In the genomic region with DNA sequence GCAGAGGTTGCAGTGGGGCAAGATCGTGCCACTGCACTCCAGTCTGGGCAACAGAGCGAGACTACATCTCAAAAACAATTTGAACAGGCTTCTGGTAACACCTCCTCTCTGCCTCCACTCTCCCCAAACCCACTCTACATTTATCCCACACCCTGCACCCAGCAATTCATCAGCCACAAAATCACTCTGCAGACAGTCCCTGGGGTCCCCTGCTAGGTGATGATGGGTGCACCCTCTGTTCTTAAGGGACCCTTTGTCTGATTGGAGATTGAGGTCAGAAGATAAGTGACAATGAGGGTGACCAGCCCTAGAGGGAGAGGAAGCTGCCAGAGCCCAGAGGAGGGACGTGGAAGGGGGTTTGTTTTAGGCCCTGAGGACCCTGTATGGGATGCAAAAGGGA, we compare ENCODE assay signal across 2 cellular contexts.
TF ChIP-seq lines count a peak whose summit lies in the region.

No MANE protein-coding gene starts in this region.

TF ChIP-seq in A549, 52 proteins besides CTCF, POLR2A, EP300 and RAD21:
- TF ChIP-seq, protein P1, sequence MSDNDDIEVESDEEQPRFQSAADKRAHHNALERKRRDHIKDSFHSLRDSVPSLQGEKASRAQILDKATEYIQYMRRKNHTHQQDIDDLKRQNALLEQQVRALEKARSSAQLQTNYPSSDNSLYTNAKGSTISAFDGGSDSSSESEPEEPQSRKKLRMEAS (IDR thresholded peaks at IDR 0.05), result 0 out of 2 replicates have a peak, but pooled peaks have one; percentile 10
- TF ChIP-seq TFCP2L1 (CRISPR knock-in tag; IDR thresholded peaks at IDR 0.05), result no peak
TF ChIP-seq in A549: peak in this region for 1.

TF ChIP-seq in GM12878, 131 proteins besides CTCF, POLR2A, EP300 and RAD21:
- TF ChIP-seq POLR2AphosphoS2 (IDR thresholded peaks at IDR 0.05; ENCODE audit: low read depth, low read length) (0 out of 2 replicates have a peak, but pooled peaks have one; percentile 36), ZSCAN29 (IDR thresholded peaks at IDR 0.05) (no peak), ESRRA (IDR thresholded peaks at IDR 0.05; ENCODE audit: low read length) (no peak), KAT2A (conservative IDR thresholded peaks at IDR 0.05; ENCODE audit: control insufficient read depth, low read depth, low read length) (no peak), IKZF1 (conservative IDR thresholded peaks at IDR 0.05) (no peak), PAX5 (IDR thresholded peaks at IDR 0.05; ENCODE audit: borderline replicate concordance, low read depth, low read length) (0 out of 2 replicates have a peak, but pooled peaks have one; percentile 30), SREBF1 (IDR thresholded peaks at IDR 0.05; ENCODE audit: low read length) (no peak), RELA (IDR thresholded peaks at IDR 0.05; ENCODE audit: borderline replicate concordance, partially characterized antibody) (no peak), BHLHE40 (IDR thresholded peaks at IDR 0.05; ENCODE audit: borderline replicate concordance in 1 of 2, low read depth in 2 of 2, low read length in 1 of 2) (0 out of 4 replicates have a peak, but pooled peaks of 1 of the 2 experiments have one; percentile 3), RBBP5 (conservative IDR thresholded peaks at IDR 0.05) (no peak), CHD4 (IDR thresholded peaks at IDR 0.05) (no peak), WRNIP1 (IDR thresholded peaks at IDR 0.05; ENCODE audit: borderline replicate concordance, low read depth, low read length) (no peak), RAD51 (IDR thresholded peaks at IDR 0.05) (no peak), BRCA1 (IDR thresholded peaks at IDR 0.05; ENCODE audit: low read depth, low read length) (no peak)
- TF ChIP-seq, protein P2, sequence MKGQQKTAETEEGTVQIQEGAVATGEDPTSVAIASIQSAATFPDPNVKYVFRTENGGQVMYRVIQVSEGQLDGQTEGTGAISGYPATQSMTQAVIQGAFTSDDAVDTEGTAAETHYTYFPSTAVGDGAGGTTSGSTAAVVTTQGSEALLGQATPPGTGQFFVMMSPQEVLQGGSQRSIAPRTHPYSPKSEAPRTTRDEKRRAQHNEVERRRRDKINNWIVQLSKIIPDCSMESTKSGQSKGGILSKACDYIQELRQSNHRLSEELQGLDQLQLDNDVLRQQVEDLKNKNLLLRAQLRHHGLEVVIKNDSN (IDR thresholded peaks at IDR 0.05; ENCODE audit: borderline replicate concordance, extremely low read length, insufficient read depth, low read depth, low read length), result no peak
- TF ChIP-seq, protein P3, sequence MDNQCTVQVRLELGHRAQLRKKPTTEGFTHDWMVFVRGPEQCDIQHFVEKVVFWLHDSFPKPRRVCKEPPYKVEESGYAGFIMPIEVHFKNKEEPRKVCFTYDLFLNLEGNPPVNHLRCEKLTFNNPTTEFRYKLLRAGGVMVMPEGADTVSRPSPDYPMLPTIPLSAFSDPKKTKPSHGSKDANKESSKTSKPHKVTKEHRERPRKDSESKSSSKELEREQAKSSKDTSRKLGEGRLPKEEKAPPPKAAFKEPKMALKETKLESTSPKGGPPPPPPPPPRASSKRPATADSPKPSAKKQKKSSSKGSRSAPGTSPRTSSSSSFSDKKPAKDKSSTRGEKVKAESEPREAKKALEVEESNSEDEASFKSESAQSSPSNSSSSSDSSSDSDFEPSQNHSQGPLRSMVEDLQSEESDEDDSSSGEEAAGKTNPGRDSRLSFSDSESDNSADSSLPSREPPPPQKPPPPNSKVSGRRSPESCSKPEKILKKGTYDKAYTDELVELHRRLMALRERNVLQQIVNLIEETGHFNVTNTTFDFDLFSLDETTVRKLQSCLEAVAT (IDR thresholded peaks at IDR 0.05), result no peak
- TF ChIP-seq, protein P4, sequence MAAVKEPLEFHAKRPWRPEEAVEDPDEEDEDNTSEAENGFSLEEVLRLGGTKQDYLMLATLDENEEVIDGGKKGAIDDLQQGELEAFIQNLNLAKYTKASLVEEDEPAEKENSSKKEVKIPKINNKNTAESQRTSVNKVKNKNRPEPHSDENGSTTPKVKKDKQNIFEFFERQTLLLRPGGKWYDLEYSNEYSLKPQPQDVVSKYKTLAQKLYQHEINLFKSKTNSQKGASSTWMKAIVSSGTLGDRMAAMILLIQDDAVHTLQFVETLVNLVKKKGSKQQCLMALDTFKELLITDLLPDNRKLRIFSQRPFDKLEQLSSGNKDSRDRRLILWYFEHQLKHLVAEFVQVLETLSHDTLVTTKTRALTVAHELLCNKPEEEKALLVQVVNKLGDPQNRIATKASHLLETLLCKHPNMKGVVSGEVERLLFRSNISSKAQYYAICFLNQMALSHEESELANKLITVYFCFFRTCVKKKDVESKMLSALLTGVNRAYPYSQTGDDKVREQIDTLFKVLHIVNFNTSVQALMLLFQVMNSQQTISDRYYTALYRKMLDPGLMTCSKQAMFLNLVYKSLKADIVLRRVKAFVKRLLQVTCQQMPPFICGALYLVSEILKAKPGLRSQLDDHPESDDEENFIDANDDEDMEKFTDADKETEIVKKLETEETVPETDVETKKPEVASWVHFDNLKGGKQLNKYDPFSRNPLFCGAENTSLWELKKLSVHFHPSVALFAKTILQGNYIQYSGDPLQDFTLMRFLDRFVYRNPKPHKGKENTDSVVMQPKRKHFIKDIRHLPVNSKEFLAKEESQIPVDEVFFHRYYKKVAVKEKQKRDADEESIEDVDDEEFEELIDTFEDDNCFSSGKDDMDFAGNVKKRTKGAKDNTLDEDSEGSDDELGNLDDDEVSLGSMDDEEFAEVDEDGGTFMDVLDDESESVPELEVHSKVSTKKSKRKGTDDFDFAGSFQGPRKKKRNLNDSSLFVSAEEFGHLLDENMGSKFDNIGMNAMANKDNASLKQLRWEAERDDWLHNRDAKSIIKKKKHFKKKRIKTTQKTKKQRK (IDR thresholded peaks at IDR 0.05; ENCODE audit: low read depth, low read length), result no peak
- TF ChIP-seq, protein P5, sequence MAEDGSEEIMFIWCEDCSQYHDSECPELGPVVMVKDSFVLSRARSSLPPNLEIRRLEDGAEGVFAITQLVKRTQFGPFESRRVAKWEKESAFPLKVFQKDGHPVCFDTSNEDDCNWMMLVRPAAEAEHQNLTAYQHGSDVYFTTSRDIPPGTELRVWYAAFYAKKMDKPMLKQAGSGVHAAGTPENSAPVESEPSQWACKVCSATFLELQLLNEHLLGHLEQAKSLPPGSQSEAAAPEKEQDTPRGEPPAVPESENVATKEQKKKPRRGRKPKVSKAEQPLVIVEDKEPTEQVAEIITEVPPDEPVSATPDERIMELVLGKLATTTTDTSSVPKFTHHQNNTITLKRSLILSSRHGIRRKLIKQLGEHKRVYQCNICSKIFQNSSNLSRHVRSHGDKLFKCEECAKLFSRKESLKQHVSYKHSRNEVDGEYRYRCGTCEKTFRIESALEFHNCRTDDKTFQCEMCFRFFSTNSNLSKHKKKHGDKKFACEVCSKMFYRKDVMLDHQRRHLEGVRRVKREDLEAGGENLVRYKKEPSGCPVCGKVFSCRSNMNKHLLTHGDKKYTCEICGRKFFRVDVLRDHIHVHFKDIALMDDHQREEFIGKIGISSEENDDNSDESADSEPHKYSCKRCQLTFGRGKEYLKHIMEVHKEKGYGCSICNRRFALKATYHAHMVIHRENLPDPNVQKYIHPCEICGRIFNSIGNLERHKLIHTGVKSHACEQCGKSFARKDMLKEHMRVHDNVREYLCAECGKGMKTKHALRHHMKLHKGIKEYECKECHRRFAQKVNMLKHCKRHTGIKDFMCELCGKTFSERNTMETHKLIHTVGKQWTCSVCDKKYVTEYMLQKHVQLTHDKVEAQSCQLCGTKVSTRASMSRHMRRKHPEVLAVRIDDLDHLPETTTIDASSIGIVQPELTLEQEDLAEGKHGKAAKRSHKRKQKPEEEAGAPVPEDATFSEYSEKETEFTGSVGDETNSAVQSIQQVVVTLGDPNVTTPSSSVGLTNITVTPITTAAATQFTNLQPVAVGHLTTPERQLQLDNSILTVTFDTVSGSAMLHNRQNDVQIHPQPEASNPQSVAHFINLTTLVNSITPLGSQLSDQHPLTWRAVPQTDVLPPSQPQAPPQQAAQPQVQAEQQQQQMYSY (CRISPR knock-in tag; IDR thresholded peaks at IDR 0.05), result no peak
- TF ChIP-seq, protein P6, sequence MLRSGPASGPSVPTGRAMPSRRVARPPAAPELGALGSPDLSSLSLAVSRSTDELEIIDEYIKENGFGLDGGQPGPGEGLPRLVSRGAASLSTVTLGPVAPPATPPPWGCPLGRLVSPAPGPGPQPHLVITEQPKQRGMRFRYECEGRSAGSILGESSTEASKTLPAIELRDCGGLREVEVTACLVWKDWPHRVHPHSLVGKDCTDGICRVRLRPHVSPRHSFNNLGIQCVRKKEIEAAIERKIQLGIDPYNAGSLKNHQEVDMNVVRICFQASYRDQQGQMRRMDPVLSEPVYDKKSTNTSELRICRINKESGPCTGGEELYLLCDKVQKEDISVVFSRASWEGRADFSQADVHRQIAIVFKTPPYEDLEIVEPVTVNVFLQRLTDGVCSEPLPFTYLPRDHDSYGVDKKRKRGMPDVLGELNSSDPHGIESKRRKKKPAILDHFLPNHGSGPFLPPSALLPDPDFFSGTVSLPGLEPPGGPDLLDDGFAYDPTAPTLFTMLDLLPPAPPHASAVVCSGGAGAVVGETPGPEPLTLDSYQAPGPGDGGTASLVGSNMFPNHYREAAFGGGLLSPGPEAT (IDR thresholded peaks at IDR 0.05; ENCODE audit: low read depth), result no peak
- TF ChIP-seq, protein P7, sequence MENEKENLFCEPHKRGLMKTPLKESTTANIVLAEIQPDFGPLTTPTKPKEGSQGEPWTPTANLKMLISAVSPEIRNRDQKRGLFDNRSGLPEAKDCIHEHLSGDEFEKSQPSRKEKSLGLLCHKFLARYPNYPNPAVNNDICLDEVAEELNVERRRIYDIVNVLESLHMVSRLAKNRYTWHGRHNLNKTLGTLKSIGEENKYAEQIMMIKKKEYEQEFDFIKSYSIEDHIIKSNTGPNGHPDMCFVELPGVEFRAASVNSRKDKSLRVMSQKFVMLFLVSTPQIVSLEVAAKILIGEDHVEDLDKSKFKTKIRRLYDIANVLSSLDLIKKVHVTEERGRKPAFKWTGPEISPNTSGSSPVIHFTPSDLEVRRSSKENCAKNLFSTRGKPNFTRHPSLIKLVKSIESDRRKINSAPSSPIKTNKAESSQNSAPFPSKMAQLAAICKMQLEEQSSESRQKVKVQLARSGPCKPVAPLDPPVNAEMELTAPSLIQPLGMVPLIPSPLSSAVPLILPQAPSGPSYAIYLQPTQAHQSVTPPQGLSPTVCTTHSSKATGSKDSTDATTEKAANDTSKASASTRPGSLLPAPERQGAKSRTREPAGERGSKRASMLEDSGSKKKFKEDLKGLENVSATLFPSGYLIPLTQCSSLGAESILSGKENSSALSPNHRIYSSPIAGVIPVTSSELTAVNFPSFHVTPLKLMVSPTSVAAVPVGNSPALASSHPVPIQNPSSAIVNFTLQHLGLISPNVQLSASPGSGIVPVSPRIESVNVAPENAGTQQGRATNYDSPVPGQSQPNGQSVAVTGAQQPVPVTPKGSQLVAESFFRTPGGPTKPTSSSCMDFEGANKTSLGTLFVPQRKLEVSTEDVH (IDR thresholded peaks at IDR 0.05; ENCODE audit: low read depth, partially characterized antibody), result no peak
